ENCODE assay signal across 25 cellular contexts in genomic region chr3:42189746-42190145, GRCh38.
DNase-seq lines count a peak whose midpoint lies in the region; ATAC-seq and TF ChIP-seq lines count a peak whose summit lies in the region.
"Had no signal": no experiment of that assay in that cellular context is flagged by ENCODE, and none has a peak within 500 bp of the region (broad histone marks: within the 10 kb centered on the region; RNA-seq: fewer than 3 reads in every experiment).

No MANE protein-coding gene starts in this region.

- in situ Hi-C loops in brain microvascular endothelial cell (cut with HindIII; ENCODE audit: low pct_ligation_motif_present, low sequenced_read_pairs), result no loop called here

- H3K27me3 ChIP-seq in right atrium auricular region (no peaks in the 10 kb centered on the region), testis (no peaks in the 10 kb centered on the region), brain microvascular endothelial cell (replicated peaks) (no peaks in the 10 kb centered on the region)
- H3K27me3 ChIP-seq: BLaER1 treated with 17β-estradiol and CSF1 and Interleukin-3, amounts not matched to agents 10 nM and 100 nM; MG63; SJCRH30 had no signal

- intact Hi-C loops in left cardiac atrium (cut with DNase I) (loop anchor here (2.0 to 10.0 kb wide), 3 partner anchors 72 to 295 kb away; no protein-coding TSS in a partner anchor), testis (cut with DNase I; ENCODE audit: low total_unique reads) (no loop called here)

- POLR2A ChIA-PET in RWPE1 (lab: Yijun Ruan, JAX; ENCODE audit: low non-redundant PET), result no interaction called here

- DNase-seq in right atrium auricular region (ENCODE audit: low spot score) (no peak), left cardiac atrium (no peak), RWPE1 (ENCODE audit: low spot score) (no peak), left lobe of liver (ENCODE audit: low spot score) (peak; percentile 68), testis (peak; percentile 44), brain microvascular endothelial cell (no peak), anterior cingulate cortex (lab: John Stamatoyannopoulos, UW) (no peak)
- no peak for DNase-seq in stimulated activated CD4-positive, alpha-beta T cell treated with anti-CD3 and anti-CD28 coated beads, Interleukin-4, amount 100 ng/mL, for 4 hours
- DNase-seq: activated CD4-positive, alpha-beta memory T cell treated with anti-CD3 and anti-CD28 coated beads, Interleukin-2, amount 10 ng/mL, durations not matched to agents 7 days and 5 days; activated CD4-positive, CD25-positive, alpha-beta regulatory T cell treated with anti-CD3 and anti-CD28 coated beads, Interleukin-2, amount 50 U/mL, for 72 hours; activated naive CD4-positive, alpha-beta T cell treated with Interleukin-2 at 50 U/mL for 16 hours; activated T-cell treated with anti-CD3 and anti-CD28 coated beads for 4 hours; caudate nucleus; COR-L47; kidney glomerular epithelial cell; mesenchymal stem cell; MG63; naive thymus-derived CD4-positive, alpha-beta T cell; NCI-H1417 treated with DMSO at 0.1 percent for 48 hours; retina; SJCRH30; stimulated activated CD4-positive, alpha-beta T cell treated with anti-CD3 and anti-CD28 coated beads, Interleukin-4, amount 100 ng/mL, for 1 hour; stimulated activated naive CD4-positive, alpha-beta T cell; T-cell had no signal

- H3K4me3 ChIP-seq in right atrium auricular region (no peak overlapping the region), testis (no peak overlapping the region), brain microvascular endothelial cell (ENCODE audit: low read depth, low read length) (no peak overlapping the region)
- H3K4me3 ChIP-seq: BLaER1 treated with 17β-estradiol and CSF1 and Interleukin-3, amounts not matched to agents 10 nM and 100 nM; MG63; SJCRH30 had no signal

- WGBS in testis, 2 donors, result 65 to 72% methylated on average over 7 of the region's 7 CpGs

- no peak for TF ChIP-seq POLR2A in testis (IDR thresholded peaks at IDR 0.05)

- CTCF ChIA-PET in RWPE1 (lab: Yijun Ruan, JAX), result interaction anchor here (3.1 kb wide), 1 partner anchor 72 kb away, joined by 30 read pairs; no protein-coding TSS in a partner anchor

- ATAC-seq in left cardiac atrium, result no peak
- ATAC-seq in left lobe of liver, result peak; percentile 70
- ATAC-seq: naive thymus-derived CD4-positive, alpha-beta T cell; T-cell had no signal

- H3K4me1 ChIP-seq in right atrium auricular region (peaks cover 0 to 58% of the 10 kb centered on the region in 2 donors), testis (peaks cover 8% of the 10 kb centered on the region)
- H3K4me1 ChIP-seq: SJCRH30 had no signal

- H3K27ac ChIP-seq in right atrium auricular region (peak overlapping the region; percentile 41 to 53), RWPE1 (peak overlapping the region; percentile 18; the same call in 1 of the 2 replicates), testis (no peak overlapping the region), brain microvascular endothelial cell (no peak overlapping the region)
- H3K27ac ChIP-seq: BLaER1 treated with 17β-estradiol and CSF1 and Interleukin-3, amounts not matched to agents 10 nM and 100 nM; SJCRH30 had no signal

- TF ChIP-seq CTCF in right atrium auricular region (IDR thresholded peaks at IDR 0.05) (no peak), RWPE1 (conservative IDR thresholded peaks at IDR 0.05; ENCODE audit: low read depth) (no peak), testis (IDR thresholded peaks at IDR 0.05) (no peak), brain microvascular endothelial cell (IDR thresholded peaks at IDR 0.05; ENCODE audit: low read depth, low read length, missing control alignments) (no peak)

- peaks cover 18% of the 10 kb centered on the region for H3K36me3 ChIP-seq in right atrium auricular region
- no peaks in the 10 kb centered on the region for H3K36me3 ChIP-seq in testis (ENCODE audit: low read depth, missing control alignments)
- H3K36me3 ChIP-seq in brain microvascular endothelial cell (replicated peaks), result peaks cover 7% of the 10 kb centered on the region
- H3K36me3 ChIP-seq: MG63, SJCRH30 had no signal

- H3K9me3 ChIP-seq in right atrium auricular region (no peaks in the 10 kb centered on the region), testis (no peaks in the 10 kb centered on the region)
- H3K9me3 ChIP-seq: BLaER1 treated with 17β-estradiol and CSF1 and Interleukin-3, amounts not matched to agents 10 nM and 100 nM; MG63; SJCRH30 had no signal

Comparison
In these comparisons a context has a peak if more than half of its experiments do, and no peak if none do; other contexts are left out.
1. DNase-seq: peak in left lobe of liver (single experiment) and testis (single experiment); none in right atrium auricular region (single experiment), left cardiac atrium (single experiment), RWPE1 (single experiment), stimulated activated CD4-positive, alpha-beta T cell treated with anti-CD3 and anti-CD28 coated beads, Interleukin-4, amount 100 ng/mL, for 4 hours (0 of 2), brain microvascular endothelial cell (single experiment) and anterior cingulate cortex (0 of 58).
2. H3K27ac ChIP-seq: peak in right atrium auricular region (2 of 2) and RWPE1 (single experiment); none in testis (0 of 2) and brain microvascular endothelial cell (single experiment).